In the genomic region with DNA sequence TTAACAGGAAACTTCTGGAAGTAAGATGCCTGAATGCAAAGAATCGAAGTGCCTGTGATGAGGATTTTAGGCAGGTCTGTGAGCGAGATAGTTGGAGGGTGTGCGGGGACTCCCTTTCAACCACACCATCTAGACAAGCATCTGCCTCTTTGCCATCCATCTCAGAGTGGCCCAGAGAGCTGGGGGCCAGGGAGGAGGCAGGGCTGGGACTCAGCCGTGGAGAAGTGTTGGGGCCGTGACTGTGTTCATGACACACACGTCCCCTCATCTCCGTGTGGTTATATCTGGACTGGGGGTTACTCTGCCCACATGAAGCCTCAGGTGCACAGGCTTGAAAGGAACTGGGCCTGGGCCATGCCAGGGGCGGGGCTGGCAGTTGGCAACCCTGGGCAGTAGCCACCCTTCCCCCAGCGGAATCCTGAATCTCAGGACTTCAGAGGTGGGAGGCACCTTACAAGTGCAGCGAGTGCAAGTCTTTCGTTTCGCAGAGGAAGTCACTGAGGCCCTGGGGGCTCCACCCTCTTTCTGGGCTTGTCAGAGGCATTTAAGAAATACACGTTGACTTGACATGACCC, we compare ENCODE assay signal across 29 cellular contexts.
"Had no signal": no experiment of that assay in that cellular context is flagged by ENCODE, and none has a peak within 500 bp of the region (broad histone marks: within the 10 kb centered on the region; RNA-seq: fewer than 3 reads in every experiment).

No MANE protein-coding gene starts in this region.

- H3K9ac ChIP-seq: KMS-11 had no signal

- H3K27ac ChIP-seq: ascending aorta, body of pancreas, KMS-11, SJSA1 had no signal

- H3K27ac Mint-ChIP-seq: activated CD8-positive, alpha-beta memory T cell treated with anti-CD3 and anti-CD28 coated beads, Interleukin-2, amount 10 ng/mL, durations not matched to agents 7 days and 5 days; activated naive CD4-positive, alpha-beta T cell treated with anti-CD3 and anti-CD28 coated beads, Interleukin-2, amount 50 U/mL, for 72 hours; activated naive CD8-positive, alpha-beta T cell treated with anti-CD3 and anti-CD28 coated beads, Interleukin-2, amount 50 U/mL, for 24 hours; T-helper 2 cell treated with Interferon-gamma antibody and Interleukin-4, amounts not matched to agents 5 μg/mL and 100 μg/mL, for 36 hours had no signal

- H3K27me3 ChIP-seq: ascending aorta, body of pancreas, MG63, SJSA1 had no signal

- H3K4me2 ChIP-seq: KMS-11 had no signal

- H3K4me1 Mint-ChIP-seq: activated CD8-positive, alpha-beta memory T cell treated with anti-CD3 and anti-CD28 coated beads, Interleukin-2, amount 10 ng/mL, durations not matched to agents 7 days and 5 days; activated naive CD8-positive, alpha-beta T cell treated with anti-CD3 and anti-CD28 coated beads, Interleukin-2, amount 50 U/mL, for 24 hours had no signal

- H3K9me3 Mint-ChIP-seq: activated naive CD4-positive, alpha-beta T cell treated with anti-CD3 and anti-CD28 coated beads, Interleukin-2, amount 50 U/mL, for 72 hours; activated naive CD8-positive, alpha-beta T cell treated with anti-CD3 and anti-CD28 coated beads, Interleukin-2, amount 50 U/mL, for 24 hours; activated T-cell treated with anti-CD3 and anti-CD28 coated beads, Interleukin-2, amount 50 U/mL, for 4 hours; T-helper 2 cell treated with Interferon-gamma antibody and Interleukin-4, amounts not matched to agents 5 μg/mL and 100 μg/mL, for 36 hours had no signal

- ATAC-seq: activated CD4-positive, CD25-positive, alpha-beta regulatory T cell treated with anti-CD3 and anti-CD28 coated beads, Interleukin-2, amount 50 U/mL, for 24 hours; activated CD8-positive, alpha-beta memory T cell treated with anti-CD3 and anti-CD28 coated beads, Interleukin-2, amount 10 ng/mL, durations not matched to agents 7 days and 5 days; activated naive CD4-positive, alpha-beta T cell treated with anti-CD3 and anti-CD28 coated beads, Interleukin-2, amount 50 U/mL, for 72 hours; activated naive CD8-positive, alpha-beta T cell treated with anti-CD3 and anti-CD28 coated beads, Interleukin-2, amount 50 U/mL, for 24 hours; activated T-cell treated with anti-CD3 and anti-CD28 coated beads, Interleukin-2, amount 50 U/mL, for 4 hours; body of pancreas; PC-3; SK-N-SH treated with all-trans-retinoic acid at 6 μM for 48 hours had no signal

- H3K36me3 Mint-ChIP-seq: activated CD8-positive, alpha-beta memory T cell treated with anti-CD3 and anti-CD28 coated beads, Interleukin-2, amount 10 ng/mL, durations not matched to agents 7 days and 5 days; activated naive CD4-positive, alpha-beta T cell treated with anti-CD3 and anti-CD28 coated beads, Interleukin-2, amount 50 U/mL, for 72 hours had no signal

- H3K4me3 ChIP-seq: ascending aorta, body of pancreas, MG63, SJSA1 had no signal

- H3K36me3 ChIP-seq: ascending aorta, MG63, SJSA1 had no signal

- DNase-seq: activated CD4-positive, alpha-beta T cell treated with anti-CD3 and anti-CD28 coated beads for 48 hours; activated CD4-positive, alpha-beta T cell treated with anti-CD3 and anti-CD28 coated beads, Interleukin-2, amount 50 U/mL, for 4 hours; activated CD8-positive, alpha-beta memory T cell treated with anti-CD3 and anti-CD28 coated beads, Interleukin-2, amount 10 ng/mL, durations not matched to agents 7 days and 5 days; activated effector memory CD4-positive, alpha-beta T cell treated with anti-CD3 and anti-CD28 coated beads, Interleukin-2, amount 50 U/mL, for 16 hours; activated naive CD4-positive, alpha-beta T cell treated with Interleukin-2 at 50 U/mL for 16 hours; activated naive CD8-positive, alpha-beta T cell treated with anti-CD3 and anti-CD28 coated beads, Interleukin-2, amount 50 U/mL, for 24 hours; activated T-cell treated with anti-CD3 and anti-CD28 coated beads, Interleukin-2, amount 50 U/mL, for 4 hours; amniotic stem cell; body of pancreas; MG63; MV-4-11; NCI-H1092 treated with DMSO at 0.1 percent for 48 hours; NCI-H1417 treated with DMSO at 0.1 percent for 48 hours; NCI-H1694; NCI-H2029; NCI-H2107; NCI-H345; NCI-H510A treated with DMSO at 0.1 percent for 48 hours; NCI-H69; PC-3; SHP77; SW 1271 had no signal

- H3K9me3 ChIP-seq: ascending aorta, body of pancreas, MG63, SJSA1 had no signal

- H3K4me1 ChIP-seq: body of pancreas, SJSA1 had no signal

- H3K4me3 Mint-ChIP-seq: activated CD8-positive, alpha-beta memory T cell treated with anti-CD3 and anti-CD28 coated beads, Interleukin-2, amount 10 ng/mL, durations not matched to agents 7 days and 5 days; activated naive CD8-positive, alpha-beta T cell treated with anti-CD3 and anti-CD28 coated beads, Interleukin-2, amount 50 U/mL, for 24 hours; activated T-cell treated with anti-CD3 and anti-CD28 coated beads, Interleukin-2, amount 50 U/mL, for 4 hours; T-helper 2 cell treated with Interferon-gamma antibody and Interleukin-4, amounts not matched to agents 5 μg/mL and 100 μg/mL, for 36 hours had no signal
